24 cellular contexts compared by ENCODE assay signal in genomic region chr14:97618917-97619690, GRCh38.
DNase-seq lines count a peak whose midpoint lies in the region; ATAC-seq, FAIRE-seq and TF ChIP-seq lines count a peak whose summit lies in the region.
"Had no signal": no experiment of that assay in that cellular context is flagged by ENCODE, and none has a peak within 500 bp of the region (broad histone marks: within the 10 kb centered on the region; RNA-seq: fewer than 3 reads in every experiment).

No MANE protein-coding gene starts in this region.

- 0% methylated on average over 1 of the region's 1 CpG for WGBS in HepG2 (ENCODE audit: low lambda C conversion rate)
- WGBS in right lobe of liver (ENCODE audit: insufficient coverage, low coverage, low lambda C conversion rate, missing lambda C conversion rate): 43% methylated on average over 1 of the region's 1 CpG

- no peak overlapping the region for H2AFZ ChIP-seq in HepG2 (ENCODE audit: low read length)

- no peak overlapping the region for H3K4me2 ChIP-seq in HepG2 (ENCODE audit: low read depth, low read length)
- H3K4me2 ChIP-seq: smooth muscle cell had no signal

- no peak for TF ChIP-seq RAD21 in HepG2 (CRISPR knock-in tag; IDR thresholded peaks at IDR 0.05)

- FAIRE-seq in HepG2 (lab: Jason Lieb, UNC): no peak
- FAIRE-seq: keratinocyte had no signal

- H3K4me3 ChIP-seq in HepG2 (replicated peaks in 1 of 3; ENCODE audit: insufficient read depth in 1 of 3, low read depth in 2 of 3, low read length in 3 of 3) (no peak overlapping the region), right lobe of liver (no peak overlapping the region)
- H3K4me3 ChIP-seq: cardiac muscle cell, ovary, smooth muscle cell, tibial nerve had no signal

- H3K4me3 Mint-ChIP-seq in T-helper 1 cell treated with Interleukin-12 subunit alpha and Interleukin-12 subunit beta and Interleukin-4 antibody, amounts not matched to agents 30 μg/mL and 1 μg/mL, for 36 hours: no peak overlapping the region
- peak overlapping the region; percentile 34 for H3K4me3 Mint-ChIP-seq in activated naive CD8-positive, alpha-beta T cell treated with anti-CD3 and anti-CD28 coated beads, Interleukin-2, amount 50 U/mL, for 24 hours
- H3K4me3 Mint-ChIP-seq: mesothelial cell of epicardium, nephron had no signal

- POLR2A ChIA-PET in HepG2 (lab: Yijun Ruan, JAX): no interaction called here

- CTCF ChIA-PET in HepG2 (lab: Yijun Ruan, JAX; ENCODE audit: low intra/inter-chr PET ratio, low total read pairs): no interaction called here

- H3K27ac ChIP-seq in HepG2 (ENCODE audit: extremely low read length, insufficient read depth, low read length) (no peak overlapping the region), right lobe of liver (no peak overlapping the region)
- H3K27ac ChIP-seq: cardiac muscle cell, ovary, RWPE1, SK-N-MC, tibial nerve, WERI-Rb-1 had no signal

- DNase-seq in HepG2 (ENCODE audit: low spot score) (no peak), right lobe of liver (no peak)
- DNase-seq in activated naive CD8-positive, alpha-beta T cell treated with anti-CD3 and anti-CD28 coated beads, Interleukin-2, amount 50 U/mL, for 24 hours: no peak
- DNase-seq: cortex of kidney; NCI-H1048; NCI-H187 treated with DMSO at 0.1 percent for 48 hours; NCI-H2227 treated with DMSO at 0.1 percent for 48 hours; NCI-H774; ovary; retina; stimulated activated naive CD4-positive, alpha-beta T cell treated with Interleukin-2 at 50 U/mL for 16 hours; WERI-Rb-1 had no signal

- H3K4me1 ChIP-seq in HepG2 (ENCODE audit: insufficient read depth, low read length) (no peaks in the 10 kb centered on the region), right lobe of liver (no peaks in the 10 kb centered on the region)
- H3K4me1 ChIP-seq: tibial nerve had no signal

- peaks cover 7% of the 10 kb centered on the region for H3K27me3 Mint-ChIP-seq in T-helper 1 cell treated with Interleukin-12 subunit alpha and Interleukin-12 subunit beta and Interleukin-4 antibody, amounts not matched to agents 30 μg/mL and 1 μg/mL, for 36 hours (ENCODE audit: low read depth)
- H3K27me3 Mint-ChIP-seq in activated naive CD8-positive, alpha-beta T cell treated with anti-CD3 and anti-CD28 coated beads, Interleukin-2, amount 50 U/mL, for 24 hours: no peaks in the 10 kb centered on the region

- H3K27ac Mint-ChIP-seq in T-helper 1 cell treated with Interleukin-12 subunit alpha and Interleukin-12 subunit beta and Interleukin-4 antibody, amounts not matched to agents 30 μg/mL and 1 μg/mL, for 36 hours: peak overlapping the region; percentile 23
- H3K27ac Mint-ChIP-seq in activated naive CD8-positive, alpha-beta T cell treated with anti-CD3 and anti-CD28 coated beads, Interleukin-2, amount 50 U/mL, for 24 hours: peak overlapping the region; percentile 83
- H3K27ac Mint-ChIP-seq: mesothelial cell of epicardium, nephron had no signal

- H3K36me3 Mint-ChIP-seq in T-helper 1 cell treated with Interleukin-12 subunit alpha and Interleukin-12 subunit beta and Interleukin-4 antibody, amounts not matched to agents 30 μg/mL and 1 μg/mL, for 36 hours (ENCODE audit: low read depth): peaks cover 29% of the 10 kb centered on the region
- H3K36me3 Mint-ChIP-seq in activated naive CD8-positive, alpha-beta T cell treated with anti-CD3 and anti-CD28 coated beads, Interleukin-2, amount 50 U/mL, for 24 hours (ENCODE audit: low read depth): peaks cover 12% of the 10 kb centered on the region

- in situ Hi-C loops in HepG2 (cut with HindIII; ENCODE audit: extremely low pct_ligation_motif_present, low pct_unique_long_range_greater_than_20kb): no loop called here

- no peaks in the 10 kb centered on the region for H3K79me2 ChIP-seq in HepG2 (ENCODE audit: insufficient read depth, low read length)

- TF ChIP-seq POLR2A in HepG2 (IDR thresholded peaks at IDR 0.05; ENCODE audit: insufficient read depth in 1 of 2, low read depth in 2 of 2, low read length in 2 of 2): no peak
- no peak for TF ChIP-seq POLR2A in right lobe of liver (IDR thresholded peaks at IDR 0.05)

- no peaks in the 10 kb centered on the region for H3K27me3 ChIP-seq in HepG2 (ENCODE audit: control insufficient read depth in 1 of 2, insufficient read depth in 2 of 2, low read length in 2 of 2)
- no peaks in the 10 kb centered on the region for H3K27me3 ChIP-seq in right lobe of liver
- H3K27me3 ChIP-seq: cardiac muscle cell, ovary, tibial nerve had no signal

- intact Hi-C loops in HepG2 (cut with micrococcal nuclease; ENCODE audit: unreplicated experiment) (no loop called here), right lobe of liver (cut with DNase I) (no loop called here)

- no TSS peak for BruUV-seq in HepG2 (replicated peaks; lab: Mats Ljungman, UMichigan)

- no peaks in the 10 kb centered on the region for H3K36me3 ChIP-seq in HepG2 (replicated peaks in 1 of 2; ENCODE audit: control insufficient read depth in 1 of 2, insufficient read depth in 2 of 2, low read length in 2 of 2)
- H3K36me3 ChIP-seq in right lobe of liver: no peaks in the 10 kb centered on the region
- H3K36me3 ChIP-seq: cardiac muscle cell, ovary, tibial nerve, WERI-Rb-1 had no signal

- no peak for TF ChIP-seq EP300 in HepG2 (IDR thresholded peaks at IDR 0.05; ENCODE audit: low read depth in 2 of 2, low read length in 2 of 2)
- no peak for TF ChIP-seq EP300 in HepG2 (CRISPR knock-in tag; IDR thresholded peaks at IDR 0.05; ENCODE audit: borderline replicate concordance)

- H3K9me3 ChIP-seq in HepG2 (ENCODE audit: low read length) (peaks cover 88% of the 10 kb centered on the region), right lobe of liver (peaks cover 0 to 4% (median 0%) of the 10 kb centered on the region in 4 donors)
- H3K9me3 ChIP-seq: ovary had no signal

- H3K9ac ChIP-seq in HepG2 (ENCODE audit: insufficient read depth, low read depth, low read length): no peak overlapping the region

- peaks cover 40% of the 10 kb centered on the region for H3K4me1 Mint-ChIP-seq in T-helper 1 cell treated with Interleukin-12 subunit alpha and Interleukin-12 subunit beta and Interleukin-4 antibody, amounts not matched to agents 30 μg/mL and 1 μg/mL, for 36 hours (ENCODE audit: low read depth)
- H3K4me1 Mint-ChIP-seq in activated naive CD8-positive, alpha-beta T cell treated with anti-CD3 and anti-CD28 coated beads, Interleukin-2, amount 50 U/mL, for 24 hours: peaks cover 44% of the 10 kb centered on the region
- H3K4me1 Mint-ChIP-seq: nephron had no signal

- no peaks in the 10 kb centered on the region for H4K20me1 ChIP-seq in HepG2 (ENCODE audit: insufficient read depth, low read length)

- TF ChIP-seq CTCF in HepG2 (CRISPR knock-in tag; IDR thresholded peaks at IDR 0.05) (no peak), right lobe of liver (IDR thresholded peaks at IDR 0.05) (no peak)

- peaks cover 25% of the 10 kb centered on the region for H3K9me3 Mint-ChIP-seq in T-helper 1 cell treated with Interleukin-12 subunit alpha and Interleukin-12 subunit beta and Interleukin-4 antibody, amounts not matched to agents 30 μg/mL and 1 μg/mL, for 36 hours
- H3K9me3 Mint-ChIP-seq in activated naive CD8-positive, alpha-beta T cell treated with anti-CD3 and anti-CD28 coated beads, Interleukin-2, amount 50 U/mL, for 24 hours: peaks cover 19% of the 10 kb centered on the region

- ATAC-seq in HepG2: no peak
- ATAC-seq in right lobe of liver: no peak
- no peak for ATAC-seq in activated naive CD8-positive, alpha-beta T cell treated with anti-CD3 and anti-CD28 coated beads, Interleukin-2, amount 50 U/mL, for 24 hours
- ATAC-seq in GM21528 (IDR thresholded peaks at IDR 0.05; ENCODE audit: low FRiP score, unreplicated experiment): no peak
- ATAC-seq in GM18502 (IDR thresholded peaks at IDR 0.05; ENCODE audit: poor library complexity, unreplicated experiment): no peak
- ATAC-seq in HG02623 (IDR thresholded peaks at IDR 0.05; ENCODE audit: unreplicated experiment): no peak

TF ChIP-seq in HepG2, 621 proteins besides CTCF, POLR2A, EP300 and RAD21:
- TF ChIP-seq HCFC1 (IDR thresholded peaks at IDR 0.05; ENCODE audit: low read depth, low read length): no peak
- TF ChIP-seq MAFK (conservative IDR thresholded peaks at IDR 0.05 in 1 of 2, IDR thresholded peaks at IDR 0.05 in 1 of 2; ENCODE audit: low read length in 2 of 2): peak; percentile 41 to 57; a peak in 3 of 4 replicates
- TF ChIP-seq MAFF (IDR thresholded peaks at IDR 0.05; ENCODE audit: low read depth, low read length): peak; percentile 39; the same call in 1 of the 2 replicates
- no peak for TF ChIP-seq KLF11 (CRISPR knock-in tag; IDR thresholded peaks at IDR 0.05)
- no peak for TF ChIP-seq ZNF460 (CRISPR knock-in tag; IDR thresholded peaks at IDR 0.05; ENCODE audit: borderline replicate concordance)
- TF ChIP-seq DZIP1 (CRISPR knock-in tag; IDR thresholded peaks at IDR 0.05): no peak
- TF ChIP-seq CSRNP2 (CRISPR knock-in tag; conservative IDR thresholded peaks at IDR 0.05; ENCODE audit: low read depth): no peak
